In the genomic region with DNA sequence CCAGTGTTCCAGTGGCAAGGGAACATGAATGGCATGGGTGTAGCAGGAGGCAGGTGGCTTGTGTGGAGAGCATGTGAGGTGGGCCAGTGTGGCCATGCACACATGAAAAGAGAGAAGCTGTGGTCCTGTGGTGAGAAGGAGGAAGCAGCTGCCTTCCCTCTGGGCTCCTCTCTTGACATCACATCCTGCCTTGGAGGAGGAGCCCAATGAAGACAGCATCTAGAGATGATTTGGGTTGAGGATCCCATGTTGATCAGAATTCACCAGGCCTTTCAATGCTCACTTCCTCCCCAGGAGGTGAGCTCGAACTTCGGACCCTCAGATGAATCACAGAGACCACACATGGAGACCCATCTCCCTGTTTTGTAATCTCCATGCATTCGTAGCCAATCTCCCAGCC, we compare ENCODE assay signal across 1 cellular context.
TF ChIP-seq lines count a peak whose summit lies in the region.

No MANE protein-coding gene starts in this region.

TF ChIP-seq in GM23338, 12 proteins besides CTCF, POLR2A, EP300 and RAD21 (continued from another document):
- TF ChIP-seq, protein P1, sequence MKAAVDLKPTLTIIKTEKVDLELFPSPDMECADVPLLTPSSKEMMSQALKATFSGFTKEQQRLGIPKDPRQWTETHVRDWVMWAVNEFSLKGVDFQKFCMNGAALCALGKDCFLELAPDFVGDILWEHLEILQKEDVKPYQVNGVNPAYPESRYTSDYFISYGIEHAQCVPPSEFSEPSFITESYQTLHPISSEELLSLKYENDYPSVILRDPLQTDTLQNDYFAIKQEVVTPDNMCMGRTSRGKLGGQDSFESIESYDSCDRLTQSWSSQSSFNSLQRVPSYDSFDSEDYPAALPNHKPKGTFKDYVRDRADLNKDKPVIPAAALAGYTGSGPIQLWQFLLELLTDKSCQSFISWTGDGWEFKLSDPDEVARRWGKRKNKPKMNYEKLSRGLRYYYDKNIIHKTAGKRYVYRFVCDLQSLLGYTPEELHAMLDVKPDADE (IDR thresholded peaks at IDR 0.05) = no peak
- TF ChIP-seq POLR2AphosphoS5 (IDR thresholded peaks at IDR 0.05; ENCODE audit: low read depth) (no peak), ZNF114 (CRISPR knock-in tag; IDR thresholded peaks at IDR 0.05) (no peak), CREB1 (CRISPR knock-in tag; IDR thresholded peaks at IDR 0.05; ENCODE audit: low read depth) (no peak)
